Comparison of ENCODE assay signal across 37 cellular contexts in genomic region chr10:118998183-118998582, GRCh38.
"Had no signal": no experiment of that assay in that cellular context is flagged by ENCODE, and none has a peak within 500 bp of the region (broad histone marks: within the 10 kb centered on the region; RNA-seq: fewer than 3 reads in every experiment).

No MANE protein-coding gene starts in this region.

- H3K36me3 ChIP-seq: adrenal gland, ascending aorta, brain microvascular endothelial cell, breast epithelium, cardiac muscle cell had no signal

- H3K4me3 Mint-ChIP-seq: activated naive CD4-positive, alpha-beta T cell treated with anti-CD3 and anti-CD28 coated beads for 36 hours; activated naive CD4-positive, alpha-beta T cell treated with anti-CD3 and anti-CD28 coated beads, Interleukin-2, amount 10 ng/mL, durations not matched to agents 7 days and 5 days; activated naive CD4-positive, alpha-beta T cell treated with anti-CD3 and anti-CD28 coated beads, Interleukin-2, amount 50 U/mL, for 24 hours; activated naive CD8-positive, alpha-beta T cell; activated naive CD8-positive, alpha-beta T cell treated with anti-CD3 and anti-CD28 coated beads for 36 hours; activated naive CD8-positive, alpha-beta T cell treated with anti-CD3 and anti-CD28 coated beads, Interleukin-2, amount 10 ng/mL, durations not matched to agents 7 days and 5 days; activated naive CD8-positive, alpha-beta T cell treated with anti-CD3 and anti-CD28 coated beads, Interleukin-2, amount 50 U/mL, for 24 hours; activated T-cell treated with anti-CD3 and anti-CD28 coated beads, Interleukin-2, amount 50 U/mL, for 24 hours; activated T-cell treated with anti-CD3 and anti-CD28 coated beads, Interleukin-2, amount 50 U/mL, for 4 hours; activated T-cell treated with anti-CD3 and anti-CD28 coated beads, Interleukin-2, amount 50 U/mL, for 72 hours; activated T-helper 1 cell treated with anti-CD3 and anti-CD28 coated beads, Interleukin-12 subunit alpha, Interleukin-12 subunit beta, Interleukin-2, Interleukin-4 antibody, amounts not matched to agents 30 ng/mL and 10 ng/mL and 1 ng/mL, durations not matched to agents 14 hours and 24 hours and 36 hours; activated T-helper 17 cell treated with anti-CD3 and anti-CD28 coated beads, Interleukin-2, amount 50 U/mL, for 72 hours; brain; central memory CD8-positive, alpha-beta T cell had no signal

- H3K27me3 ChIP-seq: adrenal gland, ascending aorta, body of pancreas, brain microvascular endothelial cell, breast epithelium, cardiac muscle cell had no signal

- H3K4me3 ChIP-seq: adrenal gland, ascending aorta, body of pancreas, breast epithelium, cardiac muscle cell had no signal

- DNase-seq: activated effector memory CD4-positive, alpha-beta T cell treated with anti-CD3 and anti-CD28 coated beads, Interleukin-2, amount 50 U/mL, for 16 hours; activated effector memory CD4-positive, alpha-beta T cell treated with Interleukin-2 at 50 U/mL for 16 hours; activated gamma-delta T cell; activated gamma-delta T cell treated with Interleukin-2 at 50 U/mL for 16 hours; activated naive CD4-positive, alpha-beta T cell; activated naive CD4-positive, alpha-beta T cell treated with anti-CD3 and anti-CD28 coated beads for 36 hours; activated naive CD4-positive, alpha-beta T cell treated with anti-CD3 and anti-CD28 coated beads, Interleukin-2, amount 10 ng/mL, durations not matched to agents 7 days and 5 days; activated naive CD4-positive, alpha-beta T cell treated with anti-CD3 and anti-CD28 coated beads, Interleukin-2, amount 50 U/mL, for 16 hours; activated naive CD4-positive, alpha-beta T cell treated with Interleukin-2 at 50 U/mL for 16 hours; activated naive CD8-positive, alpha-beta T cell treated with anti-CD3 and anti-CD28 coated beads for 36 hours; activated naive CD8-positive, alpha-beta T cell treated with anti-CD3 and anti-CD28 coated beads, Interleukin-2, amount 10 ng/mL, durations not matched to agents 7 days and 5 days; activated naive CD8-positive, alpha-beta T cell treated with anti-CD3 and anti-CD28 coated beads, Interleukin-2, amount 50 U/mL, for 24 hours; activated T-cell treated with anti-CD3 and anti-CD28 coated beads, Interleukin-2, amount 50 U/mL, for 1 hour; activated T-cell treated with anti-CD3 and anti-CD28 coated beads, Interleukin-2, amount 50 U/mL, for 24 hours; activated T-cell treated with anti-CD3 and anti-CD28 coated beads, Interleukin-2, amount 50 U/mL, for 4 hours; activated T-cell treated with anti-CD3 and anti-CD28 coated beads, Interleukin-2, amount 50 U/mL, for 48 hours; activated T-cell treated with anti-CD3 and anti-CD28 coated beads, Interleukin-2, amount 50 U/mL, for 72 hours; adrenal gland; amniotic stem cell; amygdala; anterior cingulate cortex; body of pancreas; brain microvascular endothelial cell; caudate nucleus; central memory CD4-positive, alpha-beta T cell; cerebellar nuclear complex had no signal

- H3K27ac Mint-ChIP-seq: activated naive CD4-positive, alpha-beta T cell treated with anti-CD3 and anti-CD28 coated beads for 36 hours; activated naive CD4-positive, alpha-beta T cell treated with anti-CD3 and anti-CD28 coated beads, Interleukin-2, amount 10 ng/mL, durations not matched to agents 7 days and 5 days; activated naive CD4-positive, alpha-beta T cell treated with anti-CD3 and anti-CD28 coated beads, Interleukin-2, amount 50 U/mL, for 24 hours; activated naive CD4-positive, alpha-beta T cell treated with anti-CD3 and anti-CD28 coated beads, Interleukin-2, amount 50 U/mL, for 72 hours; activated naive CD8-positive, alpha-beta T cell; activated naive CD8-positive, alpha-beta T cell treated with anti-CD3 and anti-CD28 coated beads for 36 hours; activated naive CD8-positive, alpha-beta T cell treated with anti-CD3 and anti-CD28 coated beads, Interleukin-2, amount 10 ng/mL, durations not matched to agents 7 days and 5 days; activated naive CD8-positive, alpha-beta T cell treated with anti-CD3 and anti-CD28 coated beads, Interleukin-2, amount 50 U/mL, for 24 hours; activated T-cell treated with anti-CD3 and anti-CD28 coated beads, Interleukin-2, amount 50 U/mL, for 24 hours; activated T-cell treated with anti-CD3 and anti-CD28 coated beads, Interleukin-2, amount 50 U/mL, for 72 hours; activated T-helper 1 cell treated with anti-CD3 and anti-CD28 coated beads, Interleukin-12 subunit alpha, Interleukin-12 subunit beta, Interleukin-2, Interleukin-4 antibody, amounts not matched to agents 30 ng/mL and 10 ng/mL and 1 ng/mL, durations not matched to agents 14 hours and 24 hours and 36 hours; activated T-helper 17 cell treated with anti-CD3 and anti-CD28 coated beads, Interleukin-2, amount 50 U/mL, for 72 hours; activated T-helper 2 cell treated with anti-CD3 and anti-CD28 coated beads, Interferon-gamma antibody, Interleukin-2, Interleukin-4, amounts not matched to agents 10 μg/mL and 5 μg/mL and 100 μg/mL, durations not matched to agents 14 hours and 24 hours and 36 hours; brain had no signal

- ATAC-seq: activated naive CD4-positive, alpha-beta T cell treated with anti-CD3 and anti-CD28 coated beads, Interleukin-2, amount 50 U/mL, for 72 hours; activated naive CD8-positive, alpha-beta T cell treated with anti-CD3 and anti-CD28 coated beads, Interleukin-2, amount 50 U/mL, for 24 hours; activated T-cell treated with anti-CD3 and anti-CD28 coated beads, Interleukin-2, amount 50 U/mL, for 4 hours; activated T-cell treated with anti-CD3 and anti-CD28 coated beads, Interleukin-2, amount 50 U/mL, for 72 hours; activated T-helper 17 cell treated with anti-CD3 and anti-CD28 coated beads, Interleukin-2, amount 50 U/mL, for 72 hours; body of pancreas had no signal

- H3K9me3 Mint-ChIP-seq: activated naive CD4-positive, alpha-beta T cell treated with anti-CD3 and anti-CD28 coated beads for 36 hours; activated naive CD4-positive, alpha-beta T cell treated with anti-CD3 and anti-CD28 coated beads, Interleukin-2, amount 10 ng/mL, durations not matched to agents 7 days and 5 days; activated naive CD4-positive, alpha-beta T cell treated with anti-CD3 and anti-CD28 coated beads, Interleukin-2, amount 50 U/mL, for 24 hours; activated naive CD4-positive, alpha-beta T cell treated with anti-CD3 and anti-CD28 coated beads, Interleukin-2, amount 50 U/mL, for 72 hours; activated naive CD8-positive, alpha-beta T cell treated with anti-CD3 and anti-CD28 coated beads for 36 hours; activated naive CD8-positive, alpha-beta T cell treated with anti-CD3 and anti-CD28 coated beads, Interleukin-2, amount 50 U/mL, for 24 hours; activated T-cell treated with anti-CD3 and anti-CD28 coated beads, Interleukin-2, amount 50 U/mL, for 24 hours; activated T-cell treated with anti-CD3 and anti-CD28 coated beads, Interleukin-2, amount 50 U/mL, for 4 hours; activated T-cell treated with anti-CD3 and anti-CD28 coated beads, Interleukin-2, amount 50 U/mL, for 72 hours; activated T-helper 1 cell treated with anti-CD3 and anti-CD28 coated beads, Interleukin-12 subunit alpha, Interleukin-12 subunit beta, Interleukin-2, Interleukin-4 antibody, amounts not matched to agents 30 ng/mL and 10 ng/mL and 1 ng/mL, durations not matched to agents 14 hours and 24 hours and 36 hours; activated T-helper 17 cell treated with anti-CD3 and anti-CD28 coated beads, Interleukin-2, amount 50 U/mL, for 72 hours; activated T-helper 2 cell treated with anti-CD3 and anti-CD28 coated beads, Interferon-gamma antibody, Interleukin-2, Interleukin-4, amounts not matched to agents 10 μg/mL and 5 μg/mL and 100 μg/mL, durations not matched to agents 14 hours and 24 hours and 36 hours; central memory CD8-positive, alpha-beta T cell had no signal

- H3K36me3 Mint-ChIP-seq: activated naive CD4-positive, alpha-beta T cell treated with anti-CD3 and anti-CD28 coated beads, Interleukin-2, amount 10 ng/mL, durations not matched to agents 7 days and 5 days; activated naive CD4-positive, alpha-beta T cell treated with anti-CD3 and anti-CD28 coated beads, Interleukin-2, amount 50 U/mL, for 24 hours; activated naive CD4-positive, alpha-beta T cell treated with anti-CD3 and anti-CD28 coated beads, Interleukin-2, amount 50 U/mL, for 72 hours; activated naive CD8-positive, alpha-beta T cell; activated naive CD8-positive, alpha-beta T cell treated with anti-CD3 and anti-CD28 coated beads for 36 hours; activated naive CD8-positive, alpha-beta T cell treated with anti-CD3 and anti-CD28 coated beads, Interleukin-2, amount 10 ng/mL, durations not matched to agents 7 days and 5 days; brain had no signal

- H3K4me1 Mint-ChIP-seq: activated naive CD4-positive, alpha-beta T cell treated with anti-CD3 and anti-CD28 coated beads, Interleukin-2, amount 10 ng/mL, durations not matched to agents 7 days and 5 days; activated naive CD4-positive, alpha-beta T cell treated with anti-CD3 and anti-CD28 coated beads, Interleukin-2, amount 50 U/mL, for 24 hours; activated naive CD8-positive, alpha-beta T cell treated with anti-CD3 and anti-CD28 coated beads for 36 hours; activated naive CD8-positive, alpha-beta T cell treated with anti-CD3 and anti-CD28 coated beads, Interleukin-2, amount 10 ng/mL, durations not matched to agents 7 days and 5 days; activated naive CD8-positive, alpha-beta T cell treated with anti-CD3 and anti-CD28 coated beads, Interleukin-2, amount 50 U/mL, for 24 hours; activated T-helper 17 cell treated with anti-CD3 and anti-CD28 coated beads, Interleukin-2, amount 50 U/mL, for 72 hours; central memory CD8-positive, alpha-beta T cell had no signal
